ENCODE assay signal across 8 cellular contexts in genomic region chr18:11908182-11909080, GRCh38. TPM values are rescaled to one million over a fixed set of nuclear protein-coding genes. Genes with fewer than 3 reads are reported as not detected.
DNase-seq lines count a peak whose midpoint lies in the region; ATAC-seq and TF ChIP-seq lines count a peak whose summit lies in the region.

TSS of gene MPPE1 (minus strand) at chr18:11908317. CDS start at chr18:11897264, 11,053 bp downstream.

- H3K9me3 ChIP-seq in right atrium auricular region: no peaks in the 10 kb centered on the region
- no peaks in the 10 kb centered on the region for H3K9me3 ChIP-seq in vagina

- DNase-seq in GM13977 (ENCODE audit: low spot score): peak; percentile 95
- peak; percentile 24 for DNase-seq in NCI-H1436 treated with DMSO at 0.1 percent for 48 hours (lab: John Stamatoyannopoulos, UW)
- DNase-seq in T-helper 2 cell: peak; percentile 71 to 94 (median 80)
- DNase-seq in right atrium auricular region (ENCODE audit: low spot score): peak; percentile 88
- DNase-seq in vagina (ENCODE audit: extremely low spot score in 2 of 2): no peak

- H3K4me3 ChIP-seq in right atrium auricular region (peak within 1 kb of the TSS; percentile 78 to 85), rectal smooth muscle tissue (ENCODE audit: low read length) (peak within 1 kb of the TSS; percentile 78), vagina (peak within 1 kb of the TSS; percentile 75 to 76)

- in situ Hi-C loops in GM13977 (cut with MboI; ENCODE audit: low pct_unique_long_range_greater_than_20kb, low sequenced_read_pairs, unreplicated experiment): no loop called here

- H3K27me3 ChIP-seq in right atrium auricular region (no peaks in the 10 kb centered on the region), rectal smooth muscle tissue (ENCODE audit: control insufficient read depth, insufficient read depth, low read length) (no peaks in the 10 kb centered on the region), vagina (no peaks in the 10 kb centered on the region)

- peak; percentile 89 for ATAC-seq in HG02798 (IDR thresholded peaks at IDR 0.05; ENCODE audit: poor library complexity, unreplicated experiment)

- peaks cover 0 to 19% of the 10 kb centered on the region in 2 donors for H3K4me1 ChIP-seq in right atrium auricular region
- peaks cover 6% of the 10 kb centered on the region for H3K4me1 ChIP-seq in rectal smooth muscle tissue (ENCODE audit: control insufficient read depth, insufficient read depth, low read length)
- peaks cover 26% of the 10 kb centered on the region for H3K4me1 ChIP-seq in vagina

- no peak for TF ChIP-seq CTCF in GM13977 (IDR thresholded peaks at IDR 0.05; ENCODE audit: extremely low read depth, insufficient read depth, missing control alignments)
- TF ChIP-seq CTCF in right atrium auricular region (IDR thresholded peaks at IDR 0.05): no peak
- TF ChIP-seq CTCF in vagina (IDR thresholded peaks at IDR 0.05): no peak

- TF ChIP-seq POLR2A in vagina (IDR thresholded peaks at IDR 0.05): peak in 1 of 2 donors; percentile 77

- intact Hi-C loops in vagina (cut with DNase I): loop anchor here (2.0 kb wide), 1 partner anchor 72 kb away; the partner anchor contains the start of gene IMPA2

- H3K36me3 ChIP-seq in right atrium auricular region (peaks cover 12% of the 10 kb centered on the region), rectal smooth muscle tissue (ENCODE audit: control insufficient read depth, insufficient read depth, low read length) (no peaks in the 10 kb centered on the region), vagina (peaks cover 0 to 6% of the 10 kb centered on the region in 2 donors)

- H3K27ac ChIP-seq in angular gyrus (ENCODE audit: low read depth, low read length): peak within 1 kb of the TSS; percentile 88
- H3K27ac ChIP-seq in right atrium auricular region: peak within 1 kb of the TSS; percentile 99 to 100
- peak within 1 kb of the TSS; percentile 99 for H3K27ac ChIP-seq in rectal smooth muscle tissue (ENCODE audit: low read depth, low read length)
- H3K27ac ChIP-seq in vagina: peak within 1 kb of the TSS; percentile 95

- peak within 1 kb of the TSS; percentile 100 for H3K9ac ChIP-seq in rectal smooth muscle tissue (ENCODE audit: low read length)

RNA-seq across cellular contexts. Expression of gene MPPE1, which starts in this region (rescaled TPM):
- total RNA-seq in right atrium auricular region (10 to 100 TPM; 18.7 to 28.9 TPM), vagina (24.6 TPM)

Comparison
In these comparisons a context has a peak if more than half of its experiments do, and no peak if none do; other contexts are left out.
1. DNase-seq: peak in GM13977 (single experiment), NCI-H1436 treated with DMSO at 0.1 percent for 48 hours (single experiment), T-helper 2 cell (5 of 5) and right atrium auricular region (single experiment); none in vagina (0 of 2).
2. Peak in every context shown above with its lines, with median percentiles within 50 percentile points of each other: H3K27ac ChIP-seq and H3K4me3 ChIP-seq.